ENCODE assay signal across 22 cellular contexts in genomic region chr3:80769683-80770082, GRCh38.
DNase-seq lines count a peak whose midpoint lies in the region; ATAC-seq and TF ChIP-seq lines count a peak whose summit lies in the region.
"Had no signal": no experiment of that assay in that cellular context is flagged by ENCODE, and none has a peak within 500 bp of the region (broad histone marks: within the 10 kb centered on the region; RNA-seq: fewer than 3 reads in every experiment).

No MANE protein-coding gene starts in this region.

- TF ChIP-seq CTCF in endodermal cell (conservative IDR thresholded peaks at IDR 0.05) = no peak

- DNase-seq in activated T-cell treated with anti-CD3 and anti-CD28 coated beads, Interleukin-2, amount 50 U/mL, for 24 hours = no peak
- DNase-seq in activated T-cell treated with anti-CD3 and anti-CD28 coated beads, Interleukin-2, amount 50 U/mL, for 72 hours = no peak
- DNase-seq in SK-N-DZ (ENCODE audit: low spot score) (peak; percentile 9), endodermal cell (no peak), GM03348 (ENCODE audit: low spot score) (no peak), anterior cingulate cortex (lab: John Stamatoyannopoulos, UW) (no peak)
- DNase-seq: activated CD8-positive, alpha-beta memory T cell treated with anti-CD3 and anti-CD28 coated beads for 24 hours; C1 segment of cervical spinal cord; cortex of kidney; HCEC 1CT; immature natural killer cell; naive thymus-derived CD8-positive, alpha-beta T cell; NCI-H1417; NCI-H2171; RPMI8226; stimulated activated naive B cell treated with anti-CD40 and anti-IgM and Interleukin-4, amounts not matched to agents 10 μg/mL and 1 μg/mL and 100 μg/mL, for 72 hours; WERI-Rb-1 had no signal

- peaks cover 10% of the 10 kb centered on the region for H3K9me3 Mint-ChIP-seq in activated T-cell treated with anti-CD3 and anti-CD28 coated beads, Interleukin-2, amount 50 U/mL, for 24 hours
- peaks cover 2% of the 10 kb centered on the region in 2 donors for H3K9me3 Mint-ChIP-seq in activated T-cell treated with anti-CD3 and anti-CD28 coated beads, Interleukin-2, amount 50 U/mL, for 72 hours
- no peaks in the 10 kb centered on the region for H3K9me3 Mint-ChIP-seq in endodermal cell

- H3K27ac ChIP-seq in endodermal cell (ENCODE audit: low read depth, low read length) = no peak overlapping the region
- H3K27ac ChIP-seq: upper lobe of left lung, WERI-Rb-1 had no signal

- H3K4me2 ChIP-seq in skeletal muscle satellite cell (ENCODE audit: low read length) = no peak overlapping the region

- H3K4me1 ChIP-seq in endodermal cell (ENCODE audit: control insufficient read depth, insufficient read depth, low read length) (no peaks in the 10 kb centered on the region), skeletal muscle satellite cell (ENCODE audit: control insufficient read depth, insufficient read depth, low read length) (no peaks in the 10 kb centered on the region)
- H3K4me1 ChIP-seq: upper lobe of left lung had no signal

- H3K27me3 Mint-ChIP-seq in activated T-cell treated with anti-CD3 and anti-CD28 coated beads, Interleukin-2, amount 50 U/mL, for 24 hours = no peaks in the 10 kb centered on the region
- no peaks in the 10 kb centered on the region for H3K27me3 Mint-ChIP-seq in activated T-cell treated with anti-CD3 and anti-CD28 coated beads, Interleukin-2, amount 50 U/mL, for 72 hours (ENCODE audit: low read depth)
- H3K27me3 Mint-ChIP-seq in endodermal cell (ENCODE audit: insufficient read depth) = no peaks in the 10 kb centered on the region
- H3K27me3 Mint-ChIP-seq: naive thymus-derived CD8-positive, alpha-beta T cell; stimulated activated naive B cell treated with anti-CD40 and anti-IgM and Interleukin-4, amounts not matched to agents 10 μg/mL and 1 μg/mL and 100 μg/mL, for 72 hours had no signal

- no peak overlapping the region for H3K27ac Mint-ChIP-seq in activated T-cell treated with anti-CD3 and anti-CD28 coated beads, Interleukin-2, amount 50 U/mL, for 24 hours
- no peak overlapping the region for H3K27ac Mint-ChIP-seq in activated T-cell treated with anti-CD3 and anti-CD28 coated beads, Interleukin-2, amount 50 U/mL, for 72 hours
- peak overlapping the region; percentile 23 for H3K27ac Mint-ChIP-seq in endodermal cell
- H3K27ac Mint-ChIP-seq: activated T-helper 2 cell treated with anti-CD3 and anti-CD28 coated beads, Interferon-gamma antibody, Interleukin-2, Interleukin-4, amounts not matched to agents 10 μg/mL and 5 μg/mL and 100 μg/mL, durations not matched to agents 14 hours and 24 hours and 36 hours; immature natural killer cell; stimulated activated naive B cell treated with anti-CD40 and anti-IgM and Interleukin-4, amounts not matched to agents 10 μg/mL and 1 μg/mL and 100 μg/mL, for 72 hours had no signal

- H3K9me3 ChIP-seq in endodermal cell (ENCODE audit: control insufficient read depth, low read length) (no peaks in the 10 kb centered on the region), skeletal muscle satellite cell (replicated peaks; ENCODE audit: low read length) (no peaks in the 10 kb centered on the region)
- H3K9me3 ChIP-seq: upper lobe of left lung had no signal

- H3K4me3 Mint-ChIP-seq in activated T-cell treated with anti-CD3 and anti-CD28 coated beads, Interleukin-2, amount 50 U/mL, for 24 hours = peak overlapping the region; percentile 26
- no peak overlapping the region for H3K4me3 Mint-ChIP-seq in activated T-cell treated with anti-CD3 and anti-CD28 coated beads, Interleukin-2, amount 50 U/mL, for 72 hours
- H3K4me3 Mint-ChIP-seq in endodermal cell = peak overlapping the region; percentile 69

- H3K4me3 ChIP-seq in endodermal cell (ENCODE audit: low read length) (peak overlapping the region; percentile 85), skeletal muscle satellite cell (ENCODE audit: low read length) (peak overlapping the region; percentile 16)
- H3K4me3 ChIP-seq: lung had no signal

- no peaks in the 10 kb centered on the region for H3K36me3 ChIP-seq in endodermal cell (ENCODE audit: control insufficient read depth, insufficient read depth, low read length)
- no peaks in the 10 kb centered on the region for H3K36me3 ChIP-seq in skeletal muscle satellite cell (ENCODE audit: insufficient read depth, low read length)
- H3K36me3 ChIP-seq: upper lobe of left lung, WERI-Rb-1 had no signal

- no peaks in the 10 kb centered on the region for H3K27me3 ChIP-seq in endodermal cell (ENCODE audit: control insufficient read depth, insufficient read depth, low read length, poor library complexity, severe bottlenecking)
- no peaks in the 10 kb centered on the region for H3K27me3 ChIP-seq in skeletal muscle satellite cell (ENCODE audit: control insufficient read depth, insufficient read depth, low read length)
- H3K27me3 ChIP-seq: upper lobe of left lung had no signal

- WGBS in endodermal cell (ENCODE audit: insufficient coverage in 1 of 2, insufficient read length in 1 of 2), 2 experiments = 71 to 81% methylated on average over 5 to 12 of the region's 12 CpGs

- H3K36me3 Mint-ChIP-seq in activated T-cell treated with anti-CD3 and anti-CD28 coated beads, Interleukin-2, amount 50 U/mL, for 24 hours (ENCODE audit: low read depth) = no peaks in the 10 kb centered on the region
- no peaks in the 10 kb centered on the region for H3K36me3 Mint-ChIP-seq in activated T-cell treated with anti-CD3 and anti-CD28 coated beads, Interleukin-2, amount 50 U/mL, for 72 hours (ENCODE audit: insufficient read depth in 2 of 2)
- no peaks in the 10 kb centered on the region for H3K36me3 Mint-ChIP-seq in endodermal cell (ENCODE audit: low read depth)
- H3K36me3 Mint-ChIP-seq: immature natural killer cell; naive thymus-derived CD8-positive, alpha-beta T cell; stimulated activated naive B cell treated with anti-CD40 and anti-IgM and Interleukin-4, amounts not matched to agents 10 μg/mL and 1 μg/mL and 100 μg/mL, for 72 hours had no signal

- H3K4me1 Mint-ChIP-seq in activated T-cell treated with anti-CD3 and anti-CD28 coated beads, Interleukin-2, amount 50 U/mL, for 24 hours (ENCODE audit: low read depth) = no peaks in the 10 kb centered on the region
- no peaks in the 10 kb centered on the region for H3K4me1 Mint-ChIP-seq in activated T-cell treated with anti-CD3 and anti-CD28 coated beads, Interleukin-2, amount 50 U/mL, for 72 hours (ENCODE audit: low read depth)
- H3K4me1 Mint-ChIP-seq in endodermal cell = peaks cover 2% of the 10 kb centered on the region
- H3K4me1 Mint-ChIP-seq: naive thymus-derived CD8-positive, alpha-beta T cell; stimulated activated naive B cell treated with anti-CD40 and anti-IgM and Interleukin-4, amounts not matched to agents 10 μg/mL and 1 μg/mL and 100 μg/mL, for 72 hours had no signal

- ATAC-seq in activated T-cell treated with anti-CD3 and anti-CD28 coated beads, Interleukin-2, amount 50 U/mL, for 72 hours (replicated peaks in 1 of 2) = no peak
- no peak for ATAC-seq in HG03196 (IDR thresholded peaks at IDR 0.05; ENCODE audit: unreplicated experiment)

- no peak overlapping the region for H3K9ac ChIP-seq in endodermal cell (ENCODE audit: extremely low read depth, low read length, poor library complexity, severe bottlenecking)
- no peak overlapping the region for H3K9ac ChIP-seq in skeletal muscle satellite cell (ENCODE audit: low read depth, low read length)

Comparison
In these comparisons a context has a peak if more than half of its experiments do, and no peak if none do; other contexts are left out.
1. H3K4me3 Mint-ChIP-seq: peak in activated T-cell treated with anti-CD3 and anti-CD28 coated beads, Interleukin-2, amount 50 U/mL, for 24 hours (single experiment) and endodermal cell (single experiment); none in activated T-cell treated with anti-CD3 and anti-CD28 coated beads, Interleukin-2, amount 50 U/mL, for 72 hours (0 of 2).